In the genomic region with DNA sequence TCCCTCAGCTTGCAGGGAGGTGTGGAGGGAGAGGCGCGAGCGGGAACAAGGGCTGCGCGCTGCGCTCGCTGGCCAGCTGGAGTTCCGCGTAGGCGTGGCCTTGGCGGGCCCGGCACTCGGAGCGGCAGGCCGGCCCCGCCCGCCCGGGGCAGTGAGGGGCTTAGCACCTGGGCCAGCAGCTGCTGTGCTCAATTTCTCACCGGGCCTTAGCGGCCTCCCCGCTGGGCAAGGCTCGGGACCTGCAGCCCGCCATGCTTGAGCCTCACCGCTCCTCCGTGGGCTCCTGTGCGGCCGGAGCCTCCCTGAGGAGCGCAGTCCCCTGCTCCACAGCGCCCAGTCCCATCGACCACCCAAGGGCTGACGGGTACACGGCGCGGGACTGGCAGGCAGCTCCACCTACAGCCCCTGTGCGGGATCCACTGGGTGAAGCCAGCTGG, we compare ENCODE assay signal across 14 cellular contexts.
"Had no signal": no experiment of that assay in that cellular context is flagged by ENCODE, and none has a peak within 500 bp of the region (broad histone marks: within the 10 kb centered on the region; RNA-seq: fewer than 3 reads in every experiment).

No MANE protein-coding gene starts in this region.

- H3K4me3 Mint-ChIP-seq: nephron; stimulated activated naive B cell treated with anti-CD40 and anti-IgM and Interleukin-4, amounts not matched to agents 10 μg/mL and 1 μg/mL and 100 μg/mL, for 72 hours had no signal

- H3K36me3 ChIP-seq: adrenal gland, tibial artery had no signal

- H3K4me3 ChIP-seq: adrenal gland, tibial artery had no signal

- H3K27ac Mint-ChIP-seq: activated T-helper 2 cell treated with anti-CD3 and anti-CD28 coated beads, Interferon-gamma antibody, Interleukin-2, Interleukin-4, amounts not matched to agents 10 μg/mL and 5 μg/mL and 100 μg/mL, durations not matched to agents 14 hours and 24 hours and 36 hours; nephron; stimulated activated naive B cell treated with anti-CD40 and anti-IgM and Interleukin-4, amounts not matched to agents 10 μg/mL and 1 μg/mL and 100 μg/mL, for 72 hours had no signal

- H3K9me3 ChIP-seq: adrenal gland, tibial artery had no signal

- H3K27me3 ChIP-seq: adrenal gland, tibial artery had no signal

- H3K36me3 Mint-ChIP-seq: stimulated activated naive B cell treated with anti-CD40 and anti-IgM and Interleukin-4, amounts not matched to agents 10 μg/mL and 1 μg/mL and 100 μg/mL, for 72 hours had no signal

- DNase-seq: activated CD4-positive, alpha-beta T cell treated with anti-CD3 and anti-CD28 coated beads for 1 hour; activated CD4-positive, alpha-beta T cell treated with anti-CD3 and anti-CD28 coated beads, Interleukin-2, amount 50 U/mL, for 4 hours; activated naive CD4-positive, alpha-beta T cell treated with anti-CD3 and anti-CD28 coated beads, Interleukin-2, amount 50 U/mL, for 16 hours; activated T-cell treated with anti-CD3 and anti-CD28 coated beads, Interleukin-2, amount 50 U/mL, for 1 hour; adrenal gland; dermis blood vessel endothelial cell; erythroblast; kidney glomerular epithelial cell; stimulated activated CD4-positive, alpha-beta T cell treated with anti-CD3 and anti-CD28 coated beads, Interleukin-2, amount 100 ng/mL, for 48 hours; stimulated activated naive B cell treated with anti-CD40 and anti-IgM and Interleukin-4, amounts not matched to agents 10 μg/mL and 1 μg/mL and 100 μg/mL, for 72 hours; tibial artery had no signal

- H3K27me3 Mint-ChIP-seq: stimulated activated naive B cell treated with anti-CD40 and anti-IgM and Interleukin-4, amounts not matched to agents 10 μg/mL and 1 μg/mL and 100 μg/mL, for 72 hours had no signal

- H3K27ac ChIP-seq: adrenal gland, tibial artery had no signal

- ATAC-seq: sciatic nerve; stimulated activated naive B cell treated with anti-CD40 and anti-IgM and Interleukin-4, amounts not matched to agents 10 μg/mL and 1 μg/mL and 100 μg/mL, for 72 hours had no signal

- H3K4me1 ChIP-seq: adrenal gland, tibial artery had no signal

- H3K4me1 Mint-ChIP-seq: nephron; stimulated activated naive B cell treated with anti-CD40 and anti-IgM and Interleukin-4, amounts not matched to agents 10 μg/mL and 1 μg/mL and 100 μg/mL, for 72 hours had no signal
